9 cellular contexts compared by ENCODE assay signal in the genomic region with DNA sequence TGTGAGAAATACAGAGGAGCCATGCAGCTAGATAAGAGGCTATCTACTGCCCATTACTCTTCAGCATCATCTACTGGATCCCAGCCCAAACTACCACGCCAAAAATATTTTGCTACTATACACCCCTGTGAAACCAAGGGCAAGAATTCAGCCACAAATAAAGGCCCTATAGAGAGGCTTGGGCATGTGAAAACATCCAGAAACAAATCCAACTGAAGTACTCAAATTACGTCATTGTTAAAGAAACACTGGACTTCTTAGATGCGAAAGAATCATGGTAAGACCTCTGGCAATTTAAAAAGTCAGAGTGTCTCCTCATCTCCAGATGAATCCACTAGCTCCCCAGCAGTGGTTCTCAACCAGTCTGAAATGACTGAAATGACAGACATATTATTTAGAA. TPM values are rescaled to one million over a fixed set of nuclear protein-coding genes. Genes with fewer than 3 reads are reported as not detected.
"Had no signal": no experiment of that assay in that cellular context is flagged by ENCODE, and none has a peak within 500 bp of the region (broad histone marks: within the 10 kb centered on the region; RNA-seq: fewer than 3 reads in every experiment).

No MANE protein-coding gene starts in this region.

- H3K4me3 ChIP-seq: GM23338 had no signal

- DNase-seq: H9, HCEC 1CT, KBM-7 had no signal

- FAIRE-seq: H1, H54, HTR-8/SVneo had no signal

- ATAC-seq: GM23338 had no signal

- H2AFZ ChIP-seq: GM23338 had no signal

- H3K4me2 ChIP-seq: GM23338 had no signal

RNA-seq across cellular contexts. Expression of a gene that starts 12.8 kb away (rescaled TPM):
- total RNA-seq: HT-29 had no signal
- polyA plus RNA-seq: IgD-negative memory B cell had no signal
